Comparison of ENCODE assay signal across 1 cellular context in genomic region chr11:35781342-35782171, GRCh38.
TF ChIP-seq lines count a peak whose summit lies in the region.

No MANE protein-coding gene starts in this region.

TF ChIP-seq in GM23338, 12 proteins besides CTCF, POLR2A, EP300 and RAD21 (continued from another document):
- TF ChIP-seq EZH2phosphoT487 (IDR thresholded peaks at IDR 0.05; ENCODE audit: unreplicated experiment) (no peak), REST (IDR thresholded peaks at IDR 0.05; ENCODE audit: unreplicated experiment) (no peak), ZNF114 (CRISPR knock-in tag; IDR thresholded peaks at IDR 0.05) (no peak), ETS1 (IDR thresholded peaks at IDR 0.05) (no peak), CREB1 (CRISPR knock-in tag; IDR thresholded peaks at IDR 0.05; ENCODE audit: low read depth) (no peak), ZNF331 (CRISPR knock-in tag; IDR thresholded peaks at IDR 0.05; ENCODE audit: low read depth) (no peak), POLR2AphosphoS5 (IDR thresholded peaks at IDR 0.05; ENCODE audit: low read depth) (no peak), EZH2 (IDR thresholded peaks at IDR 0.05; ENCODE audit: low read depth, unreplicated experiment) (no peak)
